In genomic region chr15:82139823-82140268, GRCh38 we compare ENCODE assay signal across 8 cellular contexts.
A peak's percentile ranks its signal among the peaks of the same experiment; 100 is the strongest.
DNase-seq lines count a peak whose midpoint lies in the region; ATAC-seq and TF ChIP-seq lines count a peak whose summit lies in the region.

No MANE protein-coding gene starts in this region.

- 3 to 4% methylated on average over 5 of the region's 5 CpGs for WGBS in lower leg skin, 2 donors

- no peak overlapping the region for H3K4me3 Mint-ChIP-seq in CD14-positive monocyte
- peak overlapping the region; percentile 11 for H3K4me3 Mint-ChIP-seq in osteocyte (ENCODE audit: unreplicated experiment)

- POLR2A ChIA-PET in HEK293 (lab: Yijun Ruan, JAX), result interaction anchor here (0.5 to 0.8 kb wide), 2 partner anchors 94 to 951 kb away, joined by 3 to 4 read pairs; no protein-coding TSS in a partner anchor

- H3K4me3 ChIP-seq in HEK293 (ENCODE audit: low read depth, low read length) (no peak overlapping the region), Peyer's patch (no peak overlapping the region), lower leg skin (ENCODE audit: low read depth, poor library complexity, severe bottlenecking) (no peak overlapping the region)

- H3K27ac ChIP-seq in HEK293 (ENCODE audit: extremely low read depth, low read depth, low read length) (no peak overlapping the region), Peyer's patch (no peak overlapping the region), epithelial cell of prostate (peak overlapping the region; percentile 31)

- no peak for ATAC-seq in GM18867 (IDR thresholded peaks at IDR 0.05; ENCODE audit: unreplicated experiment)

- H3K27ac Mint-ChIP-seq in CD14-positive monocyte, result no peak overlapping the region
- peak overlapping the region; percentile 89 for H3K27ac Mint-ChIP-seq in osteocyte (ENCODE audit: unreplicated experiment)

- TF ChIP-seq POLR2A in Peyer's patch (IDR thresholded peaks at IDR 0.05), result no peak
- no peak for TF ChIP-seq POLR2A in lower leg skin (IDR thresholded peaks at IDR 0.05)

- H3K9me3 Mint-ChIP-seq in CD14-positive monocyte (no peaks in the 10 kb centered on the region), osteocyte (ENCODE audit: unreplicated experiment) (no peaks in the 10 kb centered on the region)

- H3K36me3 ChIP-seq in HEK293 (ENCODE audit: control insufficient read depth in 2 of 2, insufficient read depth in 1 of 2, low read length in 2 of 2), result peaks cover 23 to 27% of the 10 kb centered on the region in 2 experiments
- H3K36me3 ChIP-seq in Peyer's patch, result peaks cover 0 to 36% (median 0%) of the 10 kb centered on the region in 3 donors

- H3K27me3 Mint-ChIP-seq in CD14-positive monocyte (ENCODE audit: low read depth in 3 of 3), result no peaks in the 10 kb centered on the region
- no peaks in the 10 kb centered on the region for H3K27me3 Mint-ChIP-seq in osteocyte (ENCODE audit: unreplicated experiment)

- DNase-seq in CD14-positive monocyte (ENCODE audit: low spot score) (no peak), Peyer's patch (no peak), epithelial cell of prostate (ENCODE audit: low read depth, low spot score) (no peak), osteocyte (ENCODE audit: extremely low spot score, unreplicated experiment) (no peak), lower leg skin (ENCODE audit: low spot score in 2 of 2) (no peak), foreskin melanocyte (no peak)

- intact Hi-C loops in CD14-positive monocyte (cut with micrococcal nuclease) (no loop called here), lower leg skin (cut with DNase I; ENCODE audit: low total_unique reads) (no loop called here)

- H3K36me3 Mint-ChIP-seq in CD14-positive monocyte, result peaks cover 39 to 41% of the 10 kb centered on the region in 2 donors
- peaks cover 15% of the 10 kb centered on the region for H3K36me3 Mint-ChIP-seq in osteocyte (ENCODE audit: unreplicated experiment)

- TF ChIP-seq CTCF in CD14-positive monocyte (IDR thresholded peaks at IDR 0.05), result peak; percentile 88
- peak; percentile 28; the same call in 1 of the 2 replicates for TF ChIP-seq CTCF in HEK293 (tag by site-specific recombination; IDR thresholded peaks at IDR 0.05)
- TF ChIP-seq CTCF in Peyer's patch (IDR thresholded peaks at IDR 0.05), result peak; percentile 27 to 67 (median 55)
- TF ChIP-seq CTCF in osteocyte (IDR thresholded peaks at IDR 0.05), result peak; percentile 81
- TF ChIP-seq CTCF in lower leg skin (IDR thresholded peaks at IDR 0.05), result no peak

- H3K27me3 ChIP-seq in Peyer's patch, result no peaks in the 10 kb centered on the region

- H3K4me1 Mint-ChIP-seq in CD14-positive monocyte, result peaks cover 4% of the 10 kb centered on the region
- peaks cover 32% of the 10 kb centered on the region for H3K4me1 Mint-ChIP-seq in osteocyte (ENCODE audit: unreplicated experiment)

- CTCF ChIA-PET in HEK293 (lab: Yijun Ruan, JAX), result interaction anchor here (0.6 to 2.0 kb wide), 23 partner anchors 10 to 844 kb away, joined by 3 to 31 read pairs (median 4); no protein-coding TSS in a partner anchor

- H3K4me1 ChIP-seq in HEK293 (ENCODE audit: control insufficient read depth, insufficient read depth, low read length) (no peaks in the 10 kb centered on the region), Peyer's patch (no peaks in the 10 kb centered on the region)

- H3K9me3 ChIP-seq in HEK293 (ENCODE audit: control insufficient read depth, insufficient read depth, low read depth, low read length) (no peaks in the 10 kb centered on the region), Peyer's patch (no peaks in the 10 kb centered on the region)

TF ChIP-seq in HEK293, 187 proteins besides CTCF, POLR2A, EP300 and RAD21:
- TF ChIP-seq GLI4 (tag by site-specific recombination; IDR thresholded peaks at IDR 0.05) (no peak), ZNF654 (tag by site-specific recombination; IDR thresholded peaks at IDR 0.05; ENCODE audit: low read depth) (peak; percentile 42), ZBTB21 (tag by site-specific recombination; IDR thresholded peaks at IDR 0.05) (0 out of 2 replicates have a peak, but pooled peaks have one; percentile 21)

Comparison
In these comparisons a context has a peak if more than half of its experiments do, and no peak if none do; other contexts are left out.
1. CTCF ChIP-seq: peak in CD14-positive monocyte (single experiment), HEK293 (single experiment), Peyer's patch (6 of 6) and osteocyte (single experiment); none in lower leg skin (0 of 3).